5 cellular contexts compared by ENCODE assay signal in the genomic region with DNA sequence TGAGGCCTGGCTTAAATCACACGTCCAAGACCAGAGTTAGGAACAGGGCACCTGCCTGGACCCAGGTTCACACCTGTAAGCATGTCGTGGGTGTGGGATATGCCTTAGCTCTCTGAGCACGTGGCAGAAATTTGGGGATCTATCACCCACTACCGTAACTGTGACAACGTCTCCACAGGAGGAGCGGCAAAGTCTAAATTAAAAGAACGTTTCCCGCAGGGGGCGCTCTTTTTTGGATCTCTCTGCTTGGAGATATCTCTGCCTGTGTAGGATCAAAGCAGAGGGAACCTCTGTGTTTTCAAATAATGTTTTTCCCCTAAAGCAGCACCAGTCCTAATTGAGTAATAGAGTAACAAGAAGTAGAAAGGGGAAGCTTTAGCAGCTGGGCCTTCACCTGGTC. TPM values are rescaled to one million over a fixed set of nuclear protein-coding genes. Genes with fewer than 3 reads are reported as not detected.
"Had no signal": no experiment of that assay in that cellular context is flagged by ENCODE, and none has a peak within 500 bp of the region (broad histone marks: within the 10 kb centered on the region; RNA-seq: fewer than 3 reads in every experiment).

No MANE protein-coding gene starts in this region.

RNA-seq across cellular contexts. Expression of a gene that starts 43.0 kb away (rescaled TPM):
- total RNA-seq: naive thymus-derived CD4-positive, alpha-beta T cell; natural killer cell; osteoblast; pulmonary artery endothelial cell had no signal
- polyA plus RNA-seq: naive thymus-derived CD4-positive, alpha-beta T cell; smooth muscle cell had no signal
